Comparison of ENCODE assay signal across 10 cellular contexts in genomic region chr5:173663810-173664526, GRCh38. TPM values are rescaled to one million over a fixed set of nuclear protein-coding genes. Genes with fewer than 3 reads are reported as not detected.
DNase-seq lines count a peak whose midpoint lies in the region; FAIRE-seq and TF ChIP-seq lines count a peak whose summit lies in the region.
"Had no signal": no experiment of that assay in that cellular context is flagged by ENCODE, and none has a peak within 500 bp of the region (broad histone marks: within the 10 kb centered on the region; RNA-seq: fewer than 3 reads in every experiment).

No MANE protein-coding gene starts in this region.

- H3K9me3 Mint-ChIP-seq in MCF 10A (ENCODE audit: unreplicated experiment) = no peaks in the 10 kb centered on the region
- H3K9me3 Mint-ChIP-seq: natural killer cell treated with Interleukin-12 subunit alpha and Interleukin-12 subunit beta and Interleukin-15 and Interleukin-18, amount 100 ng/mL, for 72 hours had no signal

- BruUV-seq in MCF 10A (replicated peaks; lab: Mats Ljungman, UMichigan) = no TSS peak

- no peaks in the 10 kb centered on the region for H3K27me3 ChIP-seq in subcutaneous abdominal adipose tissue (ENCODE audit: control insufficient read depth in 5 of 5, insufficient read depth in 4 of 5, low read length in 5 of 5)

- H3K4me1 Mint-ChIP-seq in MCF 10A (ENCODE audit: insufficient read depth, unreplicated experiment) = no peaks in the 10 kb centered on the region

- no peaks in the 10 kb centered on the region for H3K27me3 Mint-ChIP-seq in MCF 10A (ENCODE audit: insufficient read depth, unreplicated experiment)

- no peaks in the 10 kb centered on the region for H3K36me3 ChIP-seq in subcutaneous abdominal adipose tissue (ENCODE audit: control insufficient read depth in 5 of 5, insufficient read depth in 5 of 5, low read length in 5 of 5)

- intact Hi-C loops in cardiac septum (cut with DNase I) (no loop called here), MCF 10A (cut with micrococcal nuclease) (no loop called here)

- H3K4me3 ChIP-seq in subcutaneous abdominal adipose tissue (ENCODE audit: low read depth in 1 of 5, low read length in 5 of 5) = peak overlapping the region in 3 of 5 donors; percentile 2 to 22 (median 13)

- H3K9ac ChIP-seq in subcutaneous abdominal adipose tissue (ENCODE audit: low read length in 5 of 5) = no peak overlapping the region

- POLR2A ChIA-PET in MCF 10A (lab: Yijun Ruan, JAX) = interaction anchor here (0.6 to 1.0 kb wide), 2 partner anchors 48 to 98 kb away, joined by 3 to 7 read pairs; partner anchors contain the start of gene BOD1

- peaks cover 0 to 9% (median 5%) of the 10 kb centered on the region in 5 donors for H3K9me3 ChIP-seq in subcutaneous abdominal adipose tissue (ENCODE audit: control insufficient read depth in 5 of 5, low read length in 5 of 5)

- peaks cover 0 to 15% (median 9%) of the 10 kb centered on the region in 5 donors for H3K4me1 ChIP-seq in subcutaneous abdominal adipose tissue (ENCODE audit: control insufficient read depth in 5 of 5, insufficient read depth in 5 of 5, low read length in 5 of 5)

- DNase-seq in NCI-H82 (lab: John Stamatoyannopoulos, UW) (peak; percentile 51), NCI-H82 treated with DMSO at 0.1 percent for 48 hours (lab: John Stamatoyannopoulos, UW; ENCODE audit: unreplicated experiment) (no peak), NOMO-1 treated with DMSO at 0.1 percent for 48 hours (lab: John Stamatoyannopoulos, UW; ENCODE audit: unreplicated experiment) (peak; percentile 76), cardiac septum (ENCODE audit: low spot score) (peak; percentile 78), HTR-8/SVneo (ENCODE audit: insufficient read length, low spot score) (no peak), MCF 10A (ENCODE audit: unreplicated experiment) (no peak)
- no peak for DNase-seq in stimulated activated naive CD4-positive, alpha-beta T cell (lab: John Stamatoyannopoulos, UW)
- DNase-seq: NCI-H2171 treated with DMSO at 0.1 percent for 48 hours had no signal

- H3K36me3 Mint-ChIP-seq in MCF 10A (ENCODE audit: insufficient read depth, unreplicated experiment) = no peaks in the 10 kb centered on the region
- H3K36me3 Mint-ChIP-seq: natural killer cell treated with Interleukin-12 subunit alpha and Interleukin-12 subunit beta and Interleukin-15 and Interleukin-18, amount 100 ng/mL, for 72 hours had no signal

- H3K4me3 Mint-ChIP-seq in MCF 10A (ENCODE audit: unreplicated experiment) = no peak overlapping the region
- H3K4me3 Mint-ChIP-seq: natural killer cell treated with Interleukin-12 subunit alpha and Interleukin-12 subunit beta and Interleukin-15 and Interleukin-18, amount 100 ng/mL, for 72 hours had no signal

- CTCF ChIA-PET in MCF 10A (lab: Yijun Ruan, JAX) = interaction anchor here (0.9 kb wide), 1 partner anchor 30 kb away, joined by 3 read pairs; no protein-coding TSS in a partner anchor

- no peak for TF ChIP-seq CTCF in MCF 10A (IDR thresholded peaks at IDR 0.05; ENCODE audit: unreplicated experiment)

- H3K27ac ChIP-seq in subcutaneous abdominal adipose tissue (ENCODE audit: low read depth, low read length) = no peak overlapping the region

- FAIRE-seq in HTR-8/SVneo (lab: Jason Lieb, UNC) = no peak

- no peak overlapping the region for H3K27ac Mint-ChIP-seq in MCF 10A (ENCODE audit: low read depth, unreplicated experiment)
- H3K27ac Mint-ChIP-seq: natural killer cell treated with Interleukin-12 subunit alpha and Interleukin-12 subunit beta and Interleukin-15 and Interleukin-18, amount 100 ng/mL, for 72 hours had no signal

RNA-seq across cellular contexts. Expression of gene BOD1, which starts 47.5 kb away (rescaled TPM):
- total RNA-seq in cardiac septum (44.9 TPM), MCF 10A (2022) (129 and 139 TPM in 2 replicates)

Comparison
In these comparisons a context has a peak if more than half of its experiments do, and no peak if none do; other contexts are left out.
1. DNase-seq: peak in NCI-H82 (single experiment), NOMO-1 treated with DMSO at 0.1 percent for 48 hours (single experiment) and cardiac septum (single experiment); none in NCI-H82 treated with DMSO at 0.1 percent for 48 hours (single experiment), HTR-8/SVneo (single experiment), MCF 10A (single experiment) and stimulated activated naive CD4-positive, alpha-beta T cell (0 of 6).